In the genomic region with DNA sequence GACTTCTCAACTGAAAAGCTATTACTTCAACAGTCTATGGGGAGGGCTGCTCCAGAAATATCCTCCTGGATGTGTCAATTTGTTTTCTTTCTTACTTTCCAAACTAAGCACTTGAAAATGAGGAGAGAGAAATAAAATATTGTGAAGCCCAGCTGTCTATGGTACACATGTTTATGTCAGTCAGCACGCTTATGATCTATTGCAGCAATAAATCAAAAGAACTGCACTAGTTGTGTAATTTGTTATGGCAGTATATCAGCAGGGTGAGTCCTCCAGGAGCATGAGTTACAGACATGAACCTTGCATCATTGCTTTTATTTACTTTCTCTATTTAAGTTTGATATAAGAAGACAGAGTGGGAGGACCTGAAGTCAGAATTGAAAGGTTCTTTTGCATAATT, we compare ENCODE assay signal across 1 cellular context.
A peak's percentile ranks its signal among the peaks of the same experiment; 100 is the strongest.
TF ChIP-seq lines count a peak whose summit lies in the region.

No MANE protein-coding gene starts in this region.

TF ChIP-seq in liver, 16 proteins besides CTCF, POLR2A, EP300 and RAD21 (continued from another document):
- TF ChIP-seq, protein P1, sequence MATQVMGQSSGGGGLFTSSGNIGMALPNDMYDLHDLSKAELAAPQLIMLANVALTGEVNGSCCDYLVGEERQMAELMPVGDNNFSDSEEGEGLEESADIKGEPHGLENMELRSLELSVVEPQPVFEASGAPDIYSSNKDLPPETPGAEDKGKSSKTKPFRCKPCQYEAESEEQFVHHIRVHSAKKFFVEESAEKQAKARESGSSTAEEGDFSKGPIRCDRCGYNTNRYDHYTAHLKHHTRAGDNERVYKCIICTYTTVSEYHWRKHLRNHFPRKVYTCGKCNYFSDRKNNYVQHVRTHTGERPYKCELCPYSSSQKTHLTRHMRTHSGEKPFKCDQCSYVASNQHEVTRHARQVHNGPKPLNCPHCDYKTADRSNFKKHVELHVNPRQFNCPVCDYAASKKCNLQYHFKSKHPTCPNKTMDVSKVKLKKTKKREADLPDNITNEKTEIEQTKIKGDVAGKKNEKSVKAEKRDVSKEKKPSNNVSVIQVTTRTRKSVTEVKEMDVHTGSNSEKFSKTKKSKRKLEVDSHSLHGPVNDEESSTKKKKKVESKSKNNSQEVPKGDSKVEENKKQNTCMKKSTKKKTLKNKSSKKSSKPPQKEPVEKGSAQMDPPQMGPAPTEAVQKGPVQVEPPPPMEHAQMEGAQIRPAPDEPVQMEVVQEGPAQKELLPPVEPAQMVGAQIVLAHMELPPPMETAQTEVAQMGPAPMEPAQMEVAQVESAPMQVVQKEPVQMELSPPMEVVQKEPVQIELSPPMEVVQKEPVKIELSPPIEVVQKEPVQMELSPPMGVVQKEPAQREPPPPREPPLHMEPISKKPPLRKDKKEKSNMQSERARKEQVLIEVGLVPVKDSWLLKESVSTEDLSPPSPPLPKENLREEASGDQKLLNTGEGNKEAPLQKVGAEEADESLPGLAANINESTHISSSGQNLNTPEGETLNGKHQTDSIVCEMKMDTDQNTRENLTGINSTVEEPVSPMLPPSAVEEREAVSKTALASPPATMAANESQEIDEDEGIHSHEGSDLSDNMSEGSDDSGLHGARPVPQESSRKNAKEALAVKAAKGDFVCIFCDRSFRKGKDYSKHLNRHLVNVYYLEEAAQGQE (IDR thresholded peaks at IDR 0.05) = no peak
- TF ChIP-seq YY1 (IDR thresholded peaks at IDR 0.05) (peak; percentile 31), SP1 (IDR thresholded peaks at IDR 0.05) (no peak), FOXA2 (IDR thresholded peaks at IDR 0.05) (no peak), HNF4A (conservative IDR thresholded peaks at IDR 0.05) (peak in 1 of 2 donors; percentile 45), HNF4G (IDR thresholded peaks at IDR 0.05) (no peak)
- TF ChIP-seq, protein P2, sequence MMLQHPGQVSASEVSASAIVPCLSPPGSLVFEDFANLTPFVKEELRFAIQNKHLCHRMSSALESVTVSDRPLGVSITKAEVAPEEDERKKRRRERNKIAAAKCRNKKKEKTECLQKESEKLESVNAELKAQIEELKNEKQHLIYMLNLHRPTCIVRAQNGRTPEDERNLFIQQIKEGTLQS (IDR thresholded peaks at IDR 0.05) = no peak
- TF ChIP-seq, protein P3, sequence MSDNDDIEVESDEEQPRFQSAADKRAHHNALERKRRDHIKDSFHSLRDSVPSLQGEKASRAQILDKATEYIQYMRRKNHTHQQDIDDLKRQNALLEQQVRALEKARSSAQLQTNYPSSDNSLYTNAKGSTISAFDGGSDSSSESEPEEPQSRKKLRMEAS (IDR thresholded peaks at IDR 0.05) = peak; percentile 13
- TF ChIP-seq, protein P4, sequence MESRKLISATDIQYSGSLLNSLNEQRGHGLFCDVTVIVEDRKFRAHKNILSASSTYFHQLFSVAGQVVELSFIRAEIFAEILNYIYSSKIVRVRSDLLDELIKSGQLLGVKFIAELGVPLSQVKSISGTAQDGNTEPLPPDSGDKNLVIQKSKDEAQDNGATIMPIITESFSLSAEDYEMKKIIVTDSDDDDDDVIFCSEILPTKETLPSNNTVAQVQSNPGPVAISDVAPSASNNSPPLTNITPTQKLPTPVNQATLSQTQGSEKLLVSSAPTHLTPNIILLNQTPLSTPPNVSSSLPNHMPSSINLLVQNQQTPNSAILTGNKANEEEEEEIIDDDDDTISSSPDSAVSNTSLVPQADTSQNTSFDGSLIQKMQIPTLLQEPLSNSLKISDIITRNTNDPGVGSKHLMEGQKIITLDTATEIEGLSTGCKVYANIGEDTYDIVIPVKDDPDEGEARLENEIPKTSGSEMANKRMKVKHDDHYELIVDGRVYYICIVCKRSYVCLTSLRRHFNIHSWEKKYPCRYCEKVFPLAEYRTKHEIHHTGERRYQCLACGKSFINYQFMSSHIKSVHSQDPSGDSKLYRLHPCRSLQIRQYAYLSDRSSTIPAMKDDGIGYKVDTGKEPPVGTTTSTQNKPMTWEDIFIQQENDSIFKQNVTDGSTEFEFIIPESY (IDR thresholded peaks at IDR 0.05) = no peak
